Comparison of ENCODE assay signal across 1 cellular context in the genomic region with DNA sequence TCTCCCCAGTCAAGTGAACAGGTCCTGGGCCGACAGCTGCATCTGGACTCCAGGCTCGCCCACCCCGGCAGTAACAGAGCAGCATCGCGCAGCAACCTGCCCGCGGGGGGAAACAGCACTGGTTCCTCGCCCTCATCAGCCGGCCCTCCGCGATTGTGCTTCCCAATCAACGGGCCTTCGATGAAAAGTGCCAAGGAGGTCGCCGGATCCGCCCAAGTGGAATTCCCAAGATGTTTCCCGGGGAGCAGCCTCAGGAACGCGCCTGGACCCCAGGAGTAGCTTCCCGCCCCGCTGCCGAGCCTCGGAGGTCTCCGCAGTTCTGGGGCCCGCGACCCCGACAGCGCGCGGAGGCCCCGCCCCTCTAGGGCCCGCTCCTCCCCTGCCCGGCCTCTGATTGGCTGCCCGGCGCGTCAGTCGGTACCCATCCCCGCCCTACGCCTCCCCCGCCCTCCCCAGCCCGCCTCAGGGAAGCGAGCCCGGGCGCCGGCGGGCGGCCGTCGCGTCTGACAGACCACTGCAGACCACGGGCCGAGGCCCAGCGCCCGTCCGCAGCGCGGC.
TF ChIP-seq lines count a peak whose summit lies in the region.

A gene (plus strand): TSS at position 460 of the 558 bp plus-strand sequence. CDS start 103 bp downstream, outside the sequence.

TF ChIP-seq in HEK293, 187 proteins besides CTCF, POLR2A, EP300 and RAD21 (continued from another document):
- TF ChIP-seq, protein P1, sequence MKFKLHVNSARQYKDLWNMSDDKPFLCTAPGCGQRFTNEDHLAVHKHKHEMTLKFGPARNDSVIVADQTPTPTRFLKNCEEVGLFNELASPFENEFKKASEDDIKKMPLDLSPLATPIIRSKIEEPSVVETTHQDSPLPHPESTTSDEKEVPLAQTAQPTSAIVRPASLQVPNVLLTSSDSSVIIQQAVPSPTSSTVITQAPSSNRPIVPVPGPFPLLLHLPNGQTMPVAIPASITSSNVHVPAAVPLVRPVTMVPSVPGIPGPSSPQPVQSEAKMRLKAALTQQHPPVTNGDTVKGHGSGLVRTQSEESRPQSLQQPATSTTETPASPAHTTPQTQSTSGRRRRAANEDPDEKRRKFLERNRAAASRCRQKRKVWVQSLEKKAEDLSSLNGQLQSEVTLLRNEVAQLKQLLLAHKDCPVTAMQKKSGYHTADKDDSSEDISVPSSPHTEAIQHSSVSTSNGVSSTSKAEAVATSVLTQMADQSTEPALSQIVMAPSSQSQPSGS (tag by site-specific recombination; IDR thresholded peaks at IDR 0.05; ENCODE audit: low read depth): no peak
- no peak for TF ChIP-seq ZNF266 (tag by site-specific recombination; IDR thresholded peaks at IDR 0.05; ENCODE audit: low read depth)
- TF ChIP-seq SP3 (tag by site-specific recombination; IDR thresholded peaks at IDR 0.05): peak; percentile 79
- TF ChIP-seq ZSCAN23 (tag by site-specific recombination; IDR thresholded peaks at IDR 0.05): no peak
- TF ChIP-seq ZNF223 (tag by site-specific recombination; IDR thresholded peaks at IDR 0.05): no peak
- TF ChIP-seq ZNF561 (tag by site-specific recombination; IDR thresholded peaks at IDR 0.05; ENCODE audit: borderline replicate concordance): peak; percentile 82
- TF ChIP-seq ZFP3 (tag by site-specific recombination; IDR thresholded peaks at IDR 0.05; ENCODE audit: low read depth): no peak
- peak; percentile 64; the same call in 1 of the 2 replicates for TF ChIP-seq BCL11A (tag by site-specific recombination; IDR thresholded peaks at IDR 0.05; ENCODE audit: low read depth)
- TF ChIP-seq ZBTB7A (tag by site-specific recombination; IDR thresholded peaks at IDR 0.05; ENCODE audit: low read depth): peak; percentile 85; the same call in 1 of the 2 replicates
- no peak for TF ChIP-seq PRDM1 (tag by site-specific recombination; IDR thresholded peaks at IDR 0.05)
- TF ChIP-seq OVOL3 (tag by site-specific recombination; IDR thresholded peaks at IDR 0.05): 0 out of 2 replicates have a peak, but pooled peaks have one; percentile 47
- no peak for TF ChIP-seq ZNF623 (tag by site-specific recombination; IDR thresholded peaks at IDR 0.05)
- TF ChIP-seq KLF8 (tag by site-specific recombination; IDR thresholded peaks at IDR 0.05): peak; percentile 80
- no peak for TF ChIP-seq ZNF510 (tag by site-specific recombination; IDR thresholded peaks at IDR 0.05; ENCODE audit: insufficient replicate concordance)
- TF ChIP-seq ZNF600 (tag by site-specific recombination; IDR thresholded peaks at IDR 0.05): peak; percentile 62
- TF ChIP-seq, protein P2, sequence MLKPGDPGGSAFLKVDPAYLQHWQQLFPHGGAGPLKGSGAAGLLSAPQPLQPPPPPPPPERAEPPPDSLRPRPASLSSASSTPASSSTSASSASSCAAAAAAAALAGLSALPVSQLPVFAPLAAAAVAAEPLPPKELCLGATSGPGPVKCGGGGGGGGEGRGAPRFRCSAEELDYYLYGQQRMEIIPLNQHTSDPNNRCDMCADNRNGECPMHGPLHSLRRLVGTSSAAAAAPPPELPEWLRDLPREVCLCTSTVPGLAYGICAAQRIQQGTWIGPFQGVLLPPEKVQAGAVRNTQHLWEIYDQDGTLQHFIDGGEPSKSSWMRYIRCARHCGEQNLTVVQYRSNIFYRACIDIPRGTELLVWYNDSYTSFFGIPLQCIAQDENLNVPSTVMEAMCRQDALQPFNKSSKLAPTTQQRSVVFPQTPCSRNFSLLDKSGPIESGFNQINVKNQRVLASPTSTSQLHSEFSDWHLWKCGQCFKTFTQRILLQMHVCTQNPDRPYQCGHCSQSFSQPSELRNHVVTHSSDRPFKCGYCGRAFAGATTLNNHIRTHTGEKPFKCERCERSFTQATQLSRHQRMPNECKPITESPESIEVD (tag by site-specific recombination; IDR thresholded peaks at IDR 0.05): no peak
- peak; percentile 64 for TF ChIP-seq GLIS1 (tag by site-specific recombination; IDR thresholded peaks at IDR 0.05)
- TF ChIP-seq ZNF324 (tag by site-specific recombination; IDR thresholded peaks at IDR 0.05): 0 out of 2 replicates have a peak, but pooled peaks have one; percentile 27
- no peak for TF ChIP-seq ZNF114 (tag by site-specific recombination; IDR thresholded peaks at IDR 0.05)
- no peak for TF ChIP-seq ZNF624 (tag by site-specific recombination; IDR thresholded peaks at IDR 0.05)
- TF ChIP-seq, protein P3, sequence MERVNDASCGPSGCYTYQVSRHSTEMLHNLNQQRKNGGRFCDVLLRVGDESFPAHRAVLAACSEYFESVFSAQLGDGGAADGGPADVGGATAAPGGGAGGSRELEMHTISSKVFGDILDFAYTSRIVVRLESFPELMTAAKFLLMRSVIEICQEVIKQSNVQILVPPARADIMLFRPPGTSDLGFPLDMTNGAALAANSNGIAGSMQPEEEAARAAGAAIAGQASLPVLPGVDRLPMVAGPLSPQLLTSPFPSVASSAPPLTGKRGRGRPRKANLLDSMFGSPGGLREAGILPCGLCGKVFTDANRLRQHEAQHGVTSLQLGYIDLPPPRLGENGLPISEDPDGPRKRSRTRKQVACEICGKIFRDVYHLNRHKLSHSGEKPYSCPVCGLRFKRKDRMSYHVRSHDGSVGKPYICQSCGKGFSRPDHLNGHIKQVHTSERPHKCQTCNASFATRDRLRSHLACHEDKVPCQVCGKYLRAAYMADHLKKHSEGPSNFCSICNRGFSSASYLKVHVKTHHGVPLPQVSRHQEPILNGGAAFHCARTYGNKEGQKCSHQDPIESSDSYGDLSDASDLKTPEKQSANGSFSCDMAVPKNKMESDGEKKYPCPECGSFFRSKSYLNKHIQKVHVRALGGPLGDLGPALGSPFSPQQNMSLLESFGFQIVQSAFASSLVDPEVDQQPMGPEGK (tag by site-specific recombination; IDR thresholded peaks at IDR 0.05): no peak; the same call in none of the 2 replicates
- peak; percentile 68; the same call in 1 of the 2 replicates for TF ChIP-seq ZNF394 (tag by site-specific recombination; IDR thresholded peaks at IDR 0.05; ENCODE audit: borderline replicate concordance)
- no peak for TF ChIP-seq ZNF140 (tag by site-specific recombination; IDR thresholded peaks at IDR 0.05)
- TF ChIP-seq GLIS2 (tag by site-specific recombination; IDR thresholded peaks at IDR 0.05): peak; percentile 93
- TF ChIP-seq YY1 (tag by site-specific recombination; IDR thresholded peaks at IDR 0.05): 0 out of 2 replicates have a peak, but pooled peaks have one; percentile 7
- TF ChIP-seq ZNF184 (tag by site-specific recombination; IDR thresholded peaks at IDR 0.05): no peak
- TF ChIP-seq TRIM28 (IDR thresholded peaks at IDR 0.05; ENCODE audit: borderline replicate concordance, low read length): no peak
- peak; percentile 69; the same call in 1 of the 2 replicates for TF ChIP-seq ZNF501 (tag by site-specific recombination; IDR thresholded peaks at IDR 0.05)
- peak; percentile 42 for TF ChIP-seq ZNF76 (tag by site-specific recombination; IDR thresholded peaks at IDR 0.05; ENCODE audit: borderline replicate concordance, low read depth)
- peak; percentile 48 for TF ChIP-seq ZXDB (tag by site-specific recombination; IDR thresholded peaks at IDR 0.05)
- TF ChIP-seq, protein P4, sequence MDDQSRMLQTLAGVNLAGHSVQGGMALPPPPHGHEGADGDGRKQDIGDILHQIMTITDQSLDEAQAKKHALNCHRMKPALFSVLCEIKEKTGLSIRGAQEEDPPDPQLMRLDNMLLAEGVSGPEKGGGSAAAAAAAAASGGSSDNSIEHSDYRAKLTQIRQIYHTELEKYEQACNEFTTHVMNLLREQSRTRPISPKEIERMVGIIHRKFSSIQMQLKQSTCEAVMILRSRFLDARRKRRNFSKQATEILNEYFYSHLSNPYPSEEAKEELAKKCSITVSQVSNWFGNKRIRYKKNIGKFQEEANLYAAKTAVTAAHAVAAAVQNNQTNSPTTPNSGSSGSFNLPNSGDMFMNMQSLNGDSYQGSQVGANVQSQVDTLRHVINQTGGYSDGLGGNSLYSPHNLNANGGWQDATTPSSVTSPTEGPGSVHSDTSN (CRISPR knock-in tag; IDR thresholded peaks at IDR 0.05): peak; percentile 92
TF ChIP-seq in HEK293: peak in this region for 45.
